In the genomic region with DNA sequence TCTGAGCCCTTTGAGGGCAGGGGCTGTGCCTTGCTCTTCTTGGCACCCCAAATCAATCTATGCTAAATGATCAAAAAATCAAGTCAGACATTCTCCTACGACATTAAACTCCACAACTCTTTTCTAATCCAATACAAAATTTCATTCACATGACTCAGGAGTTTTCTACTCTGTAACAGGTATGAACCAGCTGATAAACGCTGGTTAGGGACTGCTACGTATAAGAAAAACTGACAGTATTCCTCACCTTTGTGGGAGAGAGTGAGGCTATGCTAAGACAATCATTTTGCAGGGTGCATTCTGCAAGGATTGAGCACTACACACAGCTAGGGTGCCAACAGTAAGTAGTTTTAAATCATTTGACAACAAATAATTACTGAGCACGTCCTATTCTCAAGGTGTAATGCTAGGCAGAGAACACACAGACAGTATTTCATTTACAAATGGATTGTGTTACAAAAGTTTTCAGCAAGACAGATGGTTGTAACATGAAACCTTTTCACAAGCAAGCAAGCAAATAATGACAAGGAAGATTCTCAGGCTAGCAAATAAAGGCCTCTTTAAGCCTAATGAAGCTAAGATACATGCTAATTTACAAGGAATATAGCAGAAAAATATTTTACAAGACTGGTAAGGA, we compare ENCODE assay signal across 8 cellular contexts.
DNase-seq lines count a peak whose midpoint lies in the region; ATAC-seq, FAIRE-seq and TF ChIP-seq lines count a peak whose summit lies in the region.
"Not testable (repeated sequence)": the region's sequence is repeated elsewhere in the genome, so short reads cannot be mapped to it uniquely, and the experiment has no call there.

No MANE protein-coding gene starts in this region.

- not testable (repeated sequence) for H3K4ac ChIP-seq in IMR-90 (ENCODE audit: low read depth, low read length)

- not testable (repeated sequence) for H3K4me2 ChIP-seq in IMR-90 (ENCODE audit: low read depth, low read length); keratinocyte (ENCODE audit: control insufficient read depth, extremely low read depth, insufficient read depth, low read depth, low read length)

- H3K79me2 ChIP-seq in keratinocyte (ENCODE audit: control insufficient read depth, insufficient read depth, low read length) = not testable (repeated sequence)

- TF ChIP-seq CTCF in IMR-90 (conservative IDR thresholded peaks at IDR 0.05; ENCODE audit: low read depth, low read length); keratinocyte (optimal IDR thresholded peaks at IDR 0.05 in 1 of 3, IDR thresholded peaks at IDR 0.05 in 1 of 3, conservative IDR thresholded peaks at IDR 0.05 in 1 of 3; ENCODE audit: extremely low read depth in 1 of 3, insufficient read depth in 2 of 3, low read length in 3 of 3); gastrocnemius medialis (IDR thresholded peaks at IDR 0.05 in 4 of 5, conservative IDR thresholded peaks at IDR 0.05 in 1 of 5): not testable (repeated sequence)

- not testable (repeated sequence) for H3K4me3 ChIP-seq in IMR-90 (ENCODE audit: insufficient read depth, low read depth, low read length); SK-N-MC; ectodermal cell (ENCODE audit: insufficient read depth, low read depth, low read length); keratinocyte (ENCODE audit: control insufficient read depth in 2 of 3, extremely low read depth in 1 of 3, insufficient read depth in 2 of 3, low read depth in 1 of 3, low read length in 3 of 3)
- peak overlapping the region in 1 of 4 donors; percentile 13 for H3K4me3 ChIP-seq in gastrocnemius medialis

- H4K5ac ChIP-seq in IMR-90 (ENCODE audit: low read depth, low read length) = not testable (repeated sequence)

- not testable (repeated sequence) for H2BK120ac ChIP-seq in IMR-90 (ENCODE audit: low read depth, low read length)

- not testable (repeated sequence) for TF ChIP-seq POLR2A in IMR-90 (IDR thresholded peaks at IDR 0.05; ENCODE audit: low read depth, low read length); gastrocnemius medialis (IDR thresholded peaks at IDR 0.05)

- in situ Hi-C loops in IMR-90 (cut with MboI; ENCODE audit: low sequenced_read_pairs); gastrocnemius medialis (cut with MboI; ENCODE audit: low sequenced_read_pairs in 4 of 4): not testable (repeated sequence)

- H4K8ac ChIP-seq in IMR-90 (ENCODE audit: low read depth in 2 of 2, low read length in 2 of 2) = not testable (repeated sequence)

- H3K27ac ChIP-seq in IMR-90 (ENCODE audit: insufficient read depth, low read length); keratinocyte (ENCODE audit: control insufficient read depth, insufficient read depth, low read length): not testable (repeated sequence)
- peak overlapping the region; percentile 8; the same call in 1 of the 2 replicates for H3K27ac ChIP-seq in SK-N-MC
- H3K27ac ChIP-seq in ectodermal cell (ENCODE audit: insufficient read depth, low read depth, low read length, poor library complexity, severe bottlenecking) = peak overlapping the region; percentile 13
- H3K27ac ChIP-seq in gastrocnemius medialis = peak overlapping the region; percentile 61 to 82 (median 69)

- H4K91ac ChIP-seq in IMR-90 (ENCODE audit: insufficient read depth, low read depth, low read length) = not testable (repeated sequence)

- not testable (repeated sequence) for H3K56ac ChIP-seq in IMR-90 (ENCODE audit: extremely low read depth, insufficient read depth, low read length)

- TF ChIP-seq RAD21 in IMR-90 (IDR thresholded peaks at IDR 0.05; ENCODE audit: low read length) = not testable (repeated sequence)

- H2BK15ac ChIP-seq in IMR-90 (ENCODE audit: low read depth, low read length) = not testable (repeated sequence)

- intact Hi-C loops in IMR-90 (cut with micrococcal nuclease); gastrocnemius medialis (cut with DNase I; ENCODE audit: low total_unique reads): not testable (repeated sequence)

- H3K9me3 ChIP-seq in IMR-90 (ENCODE audit: control insufficient read depth, insufficient read depth, low read length); SK-N-MC (ENCODE audit: low read depth, low read length); ectodermal cell (ENCODE audit: control insufficient read depth, low read length); keratinocyte (ENCODE audit: control insufficient read depth, low read depth, low read length); gastrocnemius medialis: not testable (repeated sequence)

- not testable (repeated sequence) for BruUV-seq in IMR-90 (replicated peaks; lab: Mats Ljungman, UMichigan)

- dilution Hi-C loops in IMR-90 (cut with HindIII; ENCODE audit: low sequenced_read_pairs, unreplicated experiment); keratinocyte (cut with MboI; ENCODE audit: extremely low pct_ligation_motif_present, low sequenced_read_pairs): not testable (repeated sequence)

- CTCF ChIA-PET in IMR-90 (lab: Yijun Ruan, JAX) = not testable (repeated sequence)

- H2AK9ac ChIP-seq in IMR-90 (replicated peaks; ENCODE audit: low read depth, low read length, poor library complexity) = not testable (repeated sequence)

- not testable (repeated sequence) for H2BK20ac ChIP-seq in IMR-90 (ENCODE audit: low read depth, low read length)

- peak; percentile 42 for DNase-seq in DMS 273 (lab: John Stamatoyannopoulos, UW; ENCODE audit: unreplicated experiment)
- DNase-seq in IMR-90; SK-N-MC (ENCODE audit: low read depth, low spot score); keratinocyte (ENCODE audit: low read depth, low spot score); gastrocnemius medialis: not testable (repeated sequence)
- peak; percentile 43 for DNase-seq in NCI-H2107 treated with DMSO at 0.1 percent for 48 hours (lab: John Stamatoyannopoulos, UW; ENCODE audit: unreplicated experiment)
- peak; percentile 37 for DNase-seq in NCI-H748 treated with DMSO at 0.1 percent for 48 hours (lab: John Stamatoyannopoulos, UW)

- not testable (repeated sequence) for H2AK5ac ChIP-seq in IMR-90 (ENCODE audit: low read depth, low read length)

- H2AFZ ChIP-seq in IMR-90 (replicated peaks; ENCODE audit: low read length, poor library complexity); keratinocyte (ENCODE audit: control insufficient read depth, low read length): not testable (repeated sequence)

- POLR2A ChIA-PET in IMR-90 (lab: Charles Lee; ENCODE audit: unreplicated experiment) = not testable (repeated sequence)

- peak; percentile 43 for FAIRE-seq in keratinocyte (lab: Jason Lieb, UNC)

- H3K9me1 ChIP-seq in IMR-90 (ENCODE audit: insufficient read depth, low read length); keratinocyte (ENCODE audit: control insufficient read depth, extremely low read depth, insufficient read depth, low read length): not testable (repeated sequence)

- not testable (repeated sequence) for H3K27me3 ChIP-seq in IMR-90 (ENCODE audit: control insufficient read depth, insufficient read depth, low read length); ectodermal cell (ENCODE audit: control insufficient read depth, insufficient read depth, low read length, poor library complexity, severe bottlenecking); keratinocyte (ENCODE audit: control insufficient read depth, extremely low read depth, insufficient read depth, low read length); gastrocnemius medialis

- not testable (repeated sequence) for H4K20me1 ChIP-seq in IMR-90 (ENCODE audit: insufficient read depth, low read length); keratinocyte (ENCODE audit: control insufficient read depth, extremely low read depth, insufficient read depth, low read length)

- H3K9ac ChIP-seq in IMR-90 (ENCODE audit: low read depth, low read length); SK-N-MC (ENCODE audit: insufficient read length); keratinocyte (ENCODE audit: control insufficient read depth, extremely low read depth, insufficient read depth, low read length): not testable (repeated sequence)

- H3K36me3 ChIP-seq in IMR-90 (ENCODE audit: control insufficient read depth, insufficient read depth, low read length); SK-N-MC (ENCODE audit: insufficient read depth, low read length); ectodermal cell (ENCODE audit: control insufficient read depth, insufficient read depth, low read length); keratinocyte (ENCODE audit: control insufficient read depth in 2 of 2, extremely low read depth in 1 of 2, insufficient read depth in 2 of 2, low read length in 2 of 2); gastrocnemius medialis: not testable (repeated sequence)

- not testable (repeated sequence) for H3K23ac ChIP-seq in IMR-90 (ENCODE audit: low read depth, low read length)

- not testable (repeated sequence) for H3K79me1 ChIP-seq in IMR-90 (ENCODE audit: low read depth in 1 of 2, low read length in 2 of 2)

- peak; percentile 31; the same call in 1 of the 2 replicates for ATAC-seq in IMR-90 (ENCODE audit: low read depth)
- ATAC-seq in gastrocnemius medialis = peak; percentile 96 to 97

- WGBS in IMR-90 (ENCODE audit: extremely low coverage in 2 of 2, insufficient read length in 1 of 2), 2 experiments = 50% methylated on average over 1 of the region's 4 CpGs; no CpG with 5 or more reads in 1 of the 2 experiments
- WGBS in ectodermal cell, 2 experiments = 66 to 79% methylated on average over 3 of the region's 4 CpGs

- H3K4me1 ChIP-seq in IMR-90 (ENCODE audit: control insufficient read depth, insufficient read depth, low read length); ectodermal cell (ENCODE audit: control insufficient read depth, insufficient read depth, low read length); keratinocyte (ENCODE audit: control insufficient read depth, extremely low read depth, insufficient read depth, low read length): not testable (repeated sequence)
- H3K4me1 ChIP-seq in gastrocnemius medialis = peaks cover 19 to 34% of the 10 kb centered on the region in 2 donors

- H3K18ac ChIP-seq in IMR-90 (ENCODE audit: low read depth, low read length) = not testable (repeated sequence)

- not testable (repeated sequence) for H3K14ac ChIP-seq in IMR-90 (replicated peaks; ENCODE audit: low read depth, low read length)

- H2BK5ac ChIP-seq in IMR-90 (ENCODE audit: low read depth, low read length, poor library complexity, severe bottlenecking) = not testable (repeated sequence)
